ENCODE assay signal across 14 cellular contexts in the genomic region with DNA sequence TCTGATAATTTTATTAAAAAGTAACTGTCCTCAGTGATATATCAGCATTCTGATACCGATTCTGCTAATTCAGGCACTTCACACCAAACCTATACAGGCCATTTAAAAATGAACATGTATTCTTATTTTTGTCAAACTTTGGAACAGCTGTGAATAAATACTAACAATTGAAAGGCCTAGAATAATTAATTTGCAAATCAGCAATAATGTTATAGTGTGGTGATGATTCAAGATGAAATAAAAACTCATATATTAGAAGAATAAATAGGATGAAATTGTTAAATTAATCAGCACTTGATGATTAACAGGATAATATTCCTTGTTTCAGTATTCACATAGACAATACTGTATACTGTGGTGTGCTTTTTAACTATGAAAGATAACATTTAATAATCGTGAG. TPM values are rescaled to one million over a fixed set of nuclear protein-coding genes. Genes with fewer than 3 reads are reported as not detected.
DNase-seq lines count a peak whose midpoint lies in the region; ATAC-seq, FAIRE-seq and TF ChIP-seq lines count a peak whose summit lies in the region.
"Had no signal": no experiment of that assay in that cellular context is flagged by ENCODE, and none has a peak within 500 bp of the region (broad histone marks: within the 10 kb centered on the region; RNA-seq: fewer than 3 reads in every experiment).

No MANE protein-coding gene starts in this region.

- DNase-seq in NCI-H748 treated with DMSO at 0.1 percent for 48 hours (lab: John Stamatoyannopoulos, UW) = peak; percentile 48
- no peak for DNase-seq in NCI-H748 (lab: John Stamatoyannopoulos, UW; ENCODE audit: unreplicated experiment)
- DNase-seq in HFFc6 = no peak
- no peak for DNase-seq in GM12878 (ENCODE audit: low read depth, low spot score)
- no peak for DNase-seq in osteocyte (ENCODE audit: extremely low spot score, unreplicated experiment)
- DNase-seq in RKO (ENCODE audit: low spot score) = no peak
- DNase-seq in GM12891 (ENCODE audit: insufficient read length, low spot score) = no peak
- DNase-seq: activated B cell treated with CpG ODN at 0.5 μM for 24 hours; activated T-cell treated with anti-CD3 and anti-CD28 coated beads, Interleukin-2, amount 50 U/mL, for 24 hours; GDM1; hippocampal formation; NCI-H1930 had no signal

- H3K36me3 Mint-ChIP-seq in HFFc6 (ENCODE audit: low read depth) (no peaks in the 10 kb centered on the region), osteocyte (ENCODE audit: unreplicated experiment) (peaks cover 2% of the 10 kb centered on the region)
- H3K36me3 Mint-ChIP-seq: type B pancreatic cell had no signal

- in situ Hi-C loops in GM12878 (cut with MboI) = no loop called here

- H3K27ac Mint-ChIP-seq in HFFc6 (no peak overlapping the region), osteocyte (ENCODE audit: unreplicated experiment) (no peak overlapping the region)
- H3K27ac Mint-ChIP-seq: activated T-cell treated with anti-CD3 and anti-CD28 coated beads, Interleukin-2, amount 50 U/mL, for 24 hours; type B pancreatic cell had no signal

- TF ChIP-seq EP300 in GM12878 (IDR thresholded peaks at IDR 0.05; ENCODE audit: borderline replicate concordance in 1 of 2, control insufficient read depth in 1 of 2, low read depth in 2 of 2, low read length in 2 of 2) = no peak

- POLR2A ChIA-PET in GM12878 (lab: Charles Lee) = no interaction called here

- H3K4me3 Mint-ChIP-seq in HFFc6 (peak overlapping the region; percentile 39; the same call in 1 of the 2 replicates), osteocyte (ENCODE audit: unreplicated experiment) (no peak overlapping the region)
- H3K4me3 Mint-ChIP-seq: activated B cell treated with CpG ODN at 0.5 μM for 24 hours had no signal

- peak overlapping the region; percentile 96; the same call in 1 of the 2 replicates for H3K27ac ChIP-seq in GM12878 (ENCODE audit: control insufficient read depth, insufficient read depth)
- H3K27ac ChIP-seq in skeletal muscle tissue (ENCODE audit: low read depth, low read length) = no peak overlapping the region

- no TSS peak for BruUV-seq in GM12878 (replicated peaks; lab: Mats Ljungman, UMichigan)

- RAD21 ChIA-PET in GM12878 (lab: Charles Lee; ENCODE audit: unreplicated experiment) = no interaction called here

- no peak for TF ChIP-seq RAD21 in GM12878 (IDR thresholded peaks at IDR 0.05; ENCODE audit: insufficient read depth, low read depth, low read length)

- H3K9ac ChIP-seq in GM12878 (ENCODE audit: control insufficient read depth, insufficient read depth, low read length) = peak overlapping the region; percentile 26
- H3K9ac ChIP-seq in skeletal muscle tissue (ENCODE audit: low read depth in 1 of 3, low read length in 3 of 3) = peak overlapping the region in 2 of 3 donors; percentile 16 to 96

- SMC1A ChIA-PET in GM12878 (lab: Charles Lee; ENCODE audit: uncharacterized antibody, unreplicated experiment) = no interaction called here

- H4K20me1 ChIP-seq in GM12878 (ENCODE audit: control insufficient read depth, insufficient read depth) = no peaks in the 10 kb centered on the region

- H3K79me2 ChIP-seq in GM12878 (ENCODE audit: control insufficient read depth, insufficient read depth, low read length) = peaks cover 74% of the 10 kb centered on the region

- no peaks in the 10 kb centered on the region for H3K36me3 ChIP-seq in GM12878 (ENCODE audit: control insufficient read depth in 2 of 2, insufficient read depth in 2 of 2, low read length in 1 of 2)
- no peaks in the 10 kb centered on the region for H3K36me3 ChIP-seq in skeletal muscle tissue (ENCODE audit: control insufficient read depth in 3 of 3, insufficient read depth in 3 of 3, low read length in 3 of 3)

- CTCF ChIA-PET in GM12878 (lab: Yijun Ruan, JAX) = no interaction called here

- TF ChIP-seq POLR2A in GM12878 (IDR thresholded peaks at IDR 0.05; ENCODE audit: low read depth, low read length) = no peak
- TF ChIP-seq POLR2A in GM12891 (IDR thresholded peaks at IDR 0.05; ENCODE audit: low read depth, low read length) = no peak

- H3K27me3 Mint-ChIP-seq in HFFc6 (ENCODE audit: insufficient read depth) (no peaks in the 10 kb centered on the region), osteocyte (ENCODE audit: unreplicated experiment) (peaks cover 64% of the 10 kb centered on the region)

- no peak for ATAC-seq in GM12878

- FAIRE-seq in GM12878 (lab: Jason Lieb, UNC) = no peak
- no peak for FAIRE-seq in GM12891 (lab: Jason Lieb, UNC)

- H2AFZ ChIP-seq in GM12878 (ENCODE audit: control insufficient read depth, low read depth, low read length) = no peak overlapping the region

- H3K4me1 Mint-ChIP-seq in HFFc6 (ENCODE audit: low read depth) (peaks cover 45% of the 10 kb centered on the region), osteocyte (ENCODE audit: unreplicated experiment) (peaks cover 18% of the 10 kb centered on the region)

- 39% methylated on average over 2 of the region's 2 CpGs for WGBS in GM12878 (ENCODE audit: insufficient coverage, insufficient replicate concordance, low lambda C conversion rate, missing lambda C conversion rate)

- H3K4me3 ChIP-seq in GM12878 (peak overlapping the region; percentile 50), skeletal muscle tissue (ENCODE audit: low read length in 3 of 3) (peak overlapping the region in 1 of 3 donors; percentile 89)

- TF ChIP-seq CTCF in HFFc6 (IDR thresholded peaks at IDR 0.05) (no peak), GM12878 (IDR thresholded peaks at IDR 0.05 in 2 of 3, conservative IDR thresholded peaks at IDR 0.05 in 1 of 3; ENCODE audit: control insufficient read depth in 2 of 3, extremely low read depth in 1 of 3, insufficient read depth in 1 of 3, low read depth in 3 of 3, low read length in 3 of 3) (no peak), osteocyte (IDR thresholded peaks at IDR 0.05) (no peak)

- intact Hi-C loops in GM12878 (cut with micrococcal nuclease; ENCODE audit: unreplicated experiment) = no loop called here

- H3K9me3 Mint-ChIP-seq in HFFc6 (no peaks in the 10 kb centered on the region), osteocyte (ENCODE audit: unreplicated experiment) (no peaks in the 10 kb centered on the region)
- H3K9me3 Mint-ChIP-seq: activated B cell treated with CpG ODN at 0.5 μM for 24 hours; activated T-cell treated with anti-CD3 and anti-CD28 coated beads, Interleukin-2, amount 50 U/mL, for 24 hours; type B pancreatic cell had no signal

- peaks cover 0 to 4% of the 10 kb centered on the region in 2 experiments; a peak in 2 of 4 replicates for H3K27me3 ChIP-seq in GM12878 (replicated peaks in 1 of 2; ENCODE audit: control insufficient read depth in 2 of 2, insufficient read depth in 2 of 2, low read length in 1 of 2)
- no peaks in the 10 kb centered on the region for H3K27me3 ChIP-seq in skeletal muscle tissue (ENCODE audit: control insufficient read depth in 3 of 3, insufficient read depth in 3 of 3, low read length in 3 of 3)

- H3K4me1 ChIP-seq in GM12878 (ENCODE audit: control insufficient read depth, insufficient read depth, low read length) = no peaks in the 10 kb centered on the region
- H3K4me1 ChIP-seq in skeletal muscle tissue (ENCODE audit: control insufficient read depth in 3 of 3, insufficient read depth in 3 of 3, low read length in 3 of 3) = peaks cover 4 to 12% (median 8%) of the 10 kb centered on the region in 3 donors

- no peaks in the 10 kb centered on the region for H3K9me3 ChIP-seq in GM12878 (replicated peaks; ENCODE audit: control insufficient read depth, insufficient read depth, low read length)
- H3K9me3 ChIP-seq in skeletal muscle tissue (ENCODE audit: control insufficient read depth in 3 of 3, low read length in 3 of 3) = no peaks in the 10 kb centered on the region

- H3K4me2 ChIP-seq in GM12878 (ENCODE audit: control insufficient read depth, insufficient read depth) = peak overlapping the region; percentile 72; the same call in 1 of the 2 replicates

RNA-seq across cellular contexts. Expression of a gene that starts 9.9 kb away (rescaled TPM):
- 10 to 100 TPM; 13.1 to 26.7 (median 24.9) TPM for total RNA-seq in HFFc6 (2021; fragmentation: NEBNext Ultra II Directional; extraction: Animal tissue kit (Norgen Biotek cat#: 25700))
- 0.23 and 0.88 TPM in 2 replicates for total RNA-seq in GM12878 (2013; cell fraction: nucleolus; rRNA removed)
- total RNA-seq in GM12878 (2014; rRNA removed) = 8.2 and 8.8 TPM in 2 replicates
- 5.6 and 6.8 TPM in 2 replicates for total RNA-seq in GM12878 (2014; rRNA removed; fragmentation: Illumina TruSeq; extraction: Trizol)
- total RNA-seq in GM12878 (2021) = 7.2 and 8.5 TPM in 2 replicates
- polyA plus RNA-seq in GM12878 (2011; ENCODE audit: low read depth) = 14.5 TPM
- 11.7 and 12.5 TPM in 2 replicates for polyA plus RNA-seq in GM12878 (2011; rRNA removed)
- 10.6 and 12.5 TPM in 2 replicates for polyA plus RNA-seq in GM12878 (2011; cell fraction: cytosol; rRNA removed)
- 6.3 and 8.3 TPM in 2 replicates for polyA plus RNA-seq in GM12878 (2011; cell fraction: nucleus; rRNA removed)
- 23.3 and 24.0 TPM in 2 replicates for polyA plus RNA-seq in GM12878 (2012)
- 3.3 and 6.4 TPM in 2 replicates for polyA plus RNA-seq in GM12878 (2014; fragmentation: Illumina TruSeq; extraction: Trizol)
- polyA plus RNA-seq in GM12878 (2014; fragmentation: Nextera tagmentation; extraction: Ambion mirVana) = 1 to 10 TPM; 3.3 to 3.6 TPM
- polyA plus RNA-seq in GM12878 (2014; rRNA removed) = 8.2 and 8.6 TPM in 2 replicates
- polyA plus RNA-seq in GM12878 (2016; fragmentation: Nextera tagmentation; extraction: Ambion mirVana) = 1 to 10 TPM; 4.1 to 4.5 TPM
- 7.4 and 8.3 TPM in 2 replicates for polyA minus RNA-seq in GM12878 (2011; rRNA and poly(A)+ RNA removed)
- polyA minus RNA-seq in GM12878 (2011; cell fraction: cytosol; rRNA and poly(A)+ RNA removed) = 4.1 and 6.8 TPM in 2 replicates
- polyA minus RNA-seq in GM12878 (2011; cell fraction: nucleus; rRNA and poly(A)+ RNA removed) = 8.5 and 9.9 TPM in 2 replicates
- 16.2 TPM for total RNA-seq in skeletal muscle tissue
- 9.2 and 9.6 TPM in 2 replicates for total RNA-seq in osteocyte
- 27.9 TPM for polyA plus RNA-seq in GM12891 (2012; ENCODE audit: low read depth, missing spikeins)

RNA-seq across cellular contexts. Expression of a gene that starts 19.9 kb away (rescaled TPM):
- 10 to 100 TPM; 60.1 to 79.1 (median 67.8) TPM for total RNA-seq in HFFc6 (2021; fragmentation: NEBNext Ultra II Directional; extraction: Animal tissue kit (Norgen Biotek cat#: 25700))
- 115 and 130 TPM in 2 replicates for total RNA-seq in GM12878 (2013; cell fraction: nucleolus; rRNA removed)
- total RNA-seq in GM12878 (2014; rRNA removed) (22.8 and 34.3 TPM in 2 replicates), GM12878 (2014; rRNA removed; fragmentation: Illumina TruSeq; extraction: Trizol) (44.7 and 45.5 TPM in 2 replicates), GM12878 (2021) (53.4 and 54.5 TPM in 2 replicates), skeletal muscle tissue (41.2 TPM), osteocyte (50.9 and 52.0 TPM in 2 replicates)
- polyA plus RNA-seq in GM12878 (2011; ENCODE audit: low read depth) = 29.9 TPM
- polyA plus RNA-seq in GM12878 (2011; rRNA removed) (33.0 and 37.9 TPM in 2 replicates), GM12878 (2014; fragmentation: Illumina TruSeq; extraction: Trizol) (53.6 and 63.4 TPM in 2 replicates), GM12878 (2014; fragmentation: Nextera tagmentation; extraction: Ambion mirVana) (10 to 100 TPM; 14.0 to 24.6 TPM), GM12878 (2014; rRNA removed) (16.0 and 18.6 TPM in 2 replicates), GM12878 (2016; fragmentation: Nextera tagmentation; extraction: Ambion mirVana) (10 to 100 TPM in 1 of 2 experiments, 1 to 10 TPM in 1; 8.6 to 11.5 TPM)
- 14.3 and 20.9 TPM in 2 replicates for polyA plus RNA-seq in GM12878 (2011; cell fraction: cytosol; rRNA removed)
- polyA plus RNA-seq in GM12878 (2011; cell fraction: nucleus; rRNA removed) = 14.8 and 17.6 TPM in 2 replicates
- 48.1 and 55.4 TPM in 2 replicates for polyA plus RNA-seq in GM12878 (2012)
- polyA minus RNA-seq in GM12878 (2011; rRNA and poly(A)+ RNA removed) = 46.6 and 70.7 TPM in 2 replicates
- 12.2 and 30.4 TPM in 2 replicates for polyA minus RNA-seq in GM12878 (2011; cell fraction: cytosol; rRNA and poly(A)+ RNA removed)
- polyA minus RNA-seq in GM12878 (2011; cell fraction: nucleus; rRNA and poly(A)+ RNA removed) = 22.7 and 28.1 TPM in 2 replicates
- polyA plus RNA-seq in GM12891 (2012; ENCODE audit: low read depth, missing spikeins) = 62.2 TPM
